Comparison of ENCODE assay signal across 33 cellular contexts in genomic region chr15:62925875-62926274, GRCh38.
"Had no signal": no experiment of that assay in that cellular context is flagged by ENCODE, and none has a peak within 500 bp of the region (broad histone marks: within the 10 kb centered on the region; RNA-seq: fewer than 3 reads in every experiment).

No MANE protein-coding gene starts in this region.

- H3K9me3 ChIP-seq: ascending aorta had no signal

- H3K27ac Mint-ChIP-seq: activated B cell treated with CpG ODN at 0.5 μM for 24 hours; activated CD8-positive, alpha-beta T cell treated with anti-CD3 and anti-CD28 coated beads for 36 hours; activated naive CD4-positive, alpha-beta T cell treated with anti-CD3 and anti-CD28 coated beads, Interleukin-2, amount 10 ng/mL, durations not matched to agents 7 days and 5 days; activated naive CD4-positive, alpha-beta T cell treated with anti-CD3 and anti-CD28 coated beads, Interleukin-2, amount 50 U/mL, for 72 hours; activated naive CD8-positive, alpha-beta T cell treated with anti-CD3 and anti-CD28 coated beads, Interleukin-2, amount 10 ng/mL, durations not matched to agents 7 days and 5 days; activated T-cell treated with anti-CD3 and anti-CD28 coated beads, Interleukin-2, amount 50 U/mL, for 24 hours; activated T-cell treated with anti-CD3 and anti-CD28 coated beads, Interleukin-2, amount 50 U/mL, for 72 hours; dendritic cell treated with granulocyte-macrophage colony-stimulating factor and Interleukin-4, amounts not matched to agents 40 ng/mL and 50 ng/mL, for 4 days; endodermal cell; T-helper 17 cell; T-helper 2 cell treated with Interferon-gamma antibody and Interleukin-4, amounts not matched to agents 5 μg/mL and 100 μg/mL, for 36 hours had no signal

- H3K36me3 ChIP-seq: ascending aorta, brain microvascular endothelial cell, WERI-Rb-1 had no signal

- ATAC-seq: activated CD4-positive, CD25-positive, alpha-beta regulatory T cell treated with anti-CD3 and anti-CD28 coated beads, Interleukin-2, amount 50 U/mL, for 24 hours; activated CD8-positive, alpha-beta T cell treated with anti-CD3 and anti-CD28 coated beads for 36 hours; activated naive CD4-positive, alpha-beta T cell treated with anti-CD3 and anti-CD28 coated beads, Interleukin-2, amount 50 U/mL, for 72 hours; activated T-cell treated with anti-CD3 and anti-CD28 coated beads, Interleukin-2, amount 50 U/mL, for 72 hours; esophagus mucosa; T-helper 17 cell had no signal

- H3K9me3 Mint-ChIP-seq: activated B cell treated with CpG ODN at 0.5 μM for 24 hours; activated CD8-positive, alpha-beta T cell treated with anti-CD3 and anti-CD28 coated beads for 36 hours; activated naive CD4-positive, alpha-beta T cell treated with anti-CD3 and anti-CD28 coated beads, Interleukin-2, amount 10 ng/mL, durations not matched to agents 7 days and 5 days; activated naive CD4-positive, alpha-beta T cell treated with anti-CD3 and anti-CD28 coated beads, Interleukin-2, amount 50 U/mL, for 72 hours; activated naive CD8-positive, alpha-beta T cell treated with anti-CD3 and anti-CD28 coated beads, Interleukin-2, amount 10 ng/mL, durations not matched to agents 7 days and 5 days; activated T-cell treated with anti-CD3 and anti-CD28 coated beads, Interleukin-2, amount 50 U/mL, for 24 hours; activated T-cell treated with anti-CD3 and anti-CD28 coated beads, Interleukin-2, amount 50 U/mL, for 72 hours; central memory CD8-positive, alpha-beta T cell; dendritic cell treated with granulocyte-macrophage colony-stimulating factor and Interleukin-4, amounts not matched to agents 40 ng/mL and 50 ng/mL, for 4 days; endodermal cell; T-helper 2 cell treated with Interferon-gamma antibody and Interleukin-4, amounts not matched to agents 5 μg/mL and 100 μg/mL, for 36 hours had no signal

- H3K36me3 Mint-ChIP-seq: activated naive CD4-positive, alpha-beta T cell treated with anti-CD3 and anti-CD28 coated beads, Interleukin-2, amount 10 ng/mL, durations not matched to agents 7 days and 5 days; activated naive CD4-positive, alpha-beta T cell treated with anti-CD3 and anti-CD28 coated beads, Interleukin-2, amount 50 U/mL, for 72 hours; activated naive CD8-positive, alpha-beta T cell treated with anti-CD3 and anti-CD28 coated beads, Interleukin-2, amount 10 ng/mL, durations not matched to agents 7 days and 5 days had no signal

- FAIRE-seq: bronchial epithelial cell, frontal cortex had no signal

- H3K4me3 ChIP-seq: ascending aorta, coronary artery, dorsolateral prefrontal cortex had no signal

- H3K4me1 Mint-ChIP-seq: activated B cell treated with CpG ODN at 0.5 μM for 24 hours; activated naive CD4-positive, alpha-beta T cell treated with anti-CD3 and anti-CD28 coated beads, Interleukin-2, amount 10 ng/mL, durations not matched to agents 7 days and 5 days; activated naive CD8-positive, alpha-beta T cell treated with anti-CD3 and anti-CD28 coated beads, Interleukin-2, amount 10 ng/mL, durations not matched to agents 7 days and 5 days; central memory CD8-positive, alpha-beta T cell; T-helper 17 cell had no signal

- H3K27me3 ChIP-seq: ascending aorta, brain microvascular endothelial cell, dorsolateral prefrontal cortex had no signal

- H3K27ac ChIP-seq: ascending aorta, brain microvascular endothelial cell, coronary artery, dorsolateral prefrontal cortex, WERI-Rb-1 had no signal

- H3K4me3 Mint-ChIP-seq: activated B cell treated with CpG ODN at 0.5 μM for 24 hours; activated CD8-positive, alpha-beta T cell treated with anti-CD3 and anti-CD28 coated beads for 36 hours; activated naive CD4-positive, alpha-beta T cell treated with anti-CD3 and anti-CD28 coated beads, Interleukin-2, amount 10 ng/mL, durations not matched to agents 7 days and 5 days; activated naive CD8-positive, alpha-beta T cell treated with anti-CD3 and anti-CD28 coated beads, Interleukin-2, amount 10 ng/mL, durations not matched to agents 7 days and 5 days; activated T-cell treated with anti-CD3 and anti-CD28 coated beads, Interleukin-2, amount 50 U/mL, for 24 hours; activated T-cell treated with anti-CD3 and anti-CD28 coated beads, Interleukin-2, amount 50 U/mL, for 72 hours; central memory CD8-positive, alpha-beta T cell; dendritic cell treated with granulocyte-macrophage colony-stimulating factor and Interleukin-4, amounts not matched to agents 40 ng/mL and 50 ng/mL, for 4 days; endodermal cell; T-helper 17 cell; T-helper 2 cell treated with Interferon-gamma antibody and Interleukin-4, amounts not matched to agents 5 μg/mL and 100 μg/mL, for 36 hours had no signal

- DNase-seq: activated B cell treated with CpG ODN at 0.5 μM for 24 hours; activated CD4-positive, alpha-beta T cell treated with anti-CD3 and anti-CD28 coated beads for 48 hours; activated CD4-positive, alpha-beta T cell treated with anti-CD3 and anti-CD28 coated beads, Interleukin-2, amount 50 U/mL, for 1 hour; activated CD4-positive, alpha-beta T cell treated with anti-CD3 and anti-CD28 coated beads, Interleukin-2, amount 50 U/mL, for 48 hours; activated CD8-positive, alpha-beta memory T cell treated with anti-CD3 and anti-CD28 coated beads for 24 hours; activated CD8-positive, alpha-beta memory T cell treated with anti-CD3 and anti-CD28 coated beads, Interleukin-2, amount 50 U/mL, for 48 hours; activated CD8-positive, alpha-beta T cell treated with anti-CD3 and anti-CD28 coated beads for 36 hours; activated gamma-delta T cell; activated naive CD4-positive, alpha-beta T cell; activated naive CD4-positive, alpha-beta T cell treated with anti-CD3 and anti-CD28 coated beads, Interleukin-2, amount 10 ng/mL, durations not matched to agents 7 days and 5 days; activated naive CD8-positive, alpha-beta T cell treated with anti-CD3 and anti-CD28 coated beads, Interleukin-2, amount 10 ng/mL, durations not matched to agents 7 days and 5 days; activated T-cell treated with anti-CD3 and anti-CD28 coated beads for 4 hours; activated T-cell treated with anti-CD3 and anti-CD28 coated beads, Interleukin-2, amount 50 U/mL, for 24 hours; activated T-cell treated with anti-CD3 and anti-CD28 coated beads, Interleukin-2, amount 50 U/mL, for 72 hours; brain microvascular endothelial cell; dorsolateral prefrontal cortex; effector memory CD4-positive, alpha-beta T cell; endodermal cell; foreskin fibroblast; T-helper 1 cell; T-helper 17 cell; T1000; WERI-Rb-1 had no signal
